1 cellular context compared by ENCODE assay signal in the genomic region with DNA sequence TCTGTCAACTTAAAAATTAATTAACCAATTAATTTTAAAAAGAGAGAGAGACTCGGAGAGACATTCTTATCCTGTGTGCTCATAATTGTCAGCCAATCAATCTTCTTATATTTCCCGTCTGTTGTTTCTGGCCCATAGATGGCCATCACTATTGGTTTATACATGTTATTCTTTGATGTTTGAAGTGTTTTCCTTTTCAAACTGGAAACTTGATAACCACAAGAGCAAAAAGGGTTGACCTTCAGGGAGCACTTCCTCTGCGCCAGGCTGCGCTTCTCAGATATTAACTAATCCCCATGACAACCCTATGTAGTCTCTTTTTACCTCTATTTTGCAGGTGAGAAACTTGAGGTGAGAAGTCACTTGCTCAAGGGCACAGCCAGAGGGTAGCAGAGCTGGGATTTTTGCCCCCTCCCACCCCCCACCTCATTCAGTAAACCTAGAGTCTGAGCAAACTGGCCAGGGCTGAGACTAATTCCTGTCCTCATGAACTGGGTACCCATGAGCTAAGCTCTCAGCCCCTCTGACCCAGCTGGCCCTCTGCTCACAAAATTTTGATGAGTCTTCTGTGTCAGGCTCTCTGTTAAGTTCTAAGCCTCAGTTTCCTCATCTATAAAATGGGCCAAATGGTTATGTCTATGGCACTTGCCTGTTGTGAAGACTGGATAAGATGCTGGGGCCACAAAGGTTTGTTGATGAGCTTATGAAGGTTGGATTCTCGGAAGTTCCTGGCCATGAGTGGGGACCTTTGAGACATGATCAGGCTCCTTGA.
TF ChIP-seq lines count a peak whose summit lies in the region.

No MANE protein-coding gene starts in this region.

TF ChIP-seq in HepG2, 621 proteins besides CTCF, POLR2A, EP300 and RAD21 (continued from another document):
- TF ChIP-seq PRDM10 (CRISPR knock-in tag; IDR thresholded peaks at IDR 0.05; ENCODE audit: low read depth) (no peak), BCL6 (CRISPR knock-in tag; IDR thresholded peaks at IDR 0.05) (no peak)
